Comparison of ENCODE assay signal across 29 cellular contexts in the genomic region with DNA sequence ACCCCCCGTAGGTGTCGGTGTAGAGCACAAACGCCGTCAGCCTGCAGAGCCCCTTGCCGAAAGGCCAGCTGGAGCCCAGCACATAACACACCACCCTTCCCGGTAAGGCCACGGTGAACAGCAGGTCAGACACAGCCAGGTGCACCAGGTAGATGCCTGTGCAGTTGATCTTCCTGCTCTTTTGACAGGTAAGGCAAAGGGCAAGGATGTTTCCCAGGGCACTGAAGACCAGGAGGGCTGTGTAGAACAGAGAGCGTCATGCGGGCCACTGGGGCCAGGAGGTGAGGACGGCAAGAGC.
"Had no signal": no experiment of that assay in that cellular context is flagged by ENCODE, and none has a peak within 500 bp of the region (broad histone marks: within the 10 kb centered on the region; RNA-seq: fewer than 3 reads in every experiment).

No MANE protein-coding gene starts in this region.

- FAIRE-seq: keratinocyte, urothelium cell line had no signal

- H3K36me3 Mint-ChIP-seq: naive B cell had no signal

- ATAC-seq: heart right ventricle; left cardiac atrium; left lobe of liver; natural killer cell treated with Interleukin-12 subunit alpha and Interleukin-12 subunit beta and Interleukin-15 and Interleukin-18, amount 100 ng/mL, for 72 hours; right cardiac atrium; sciatic nerve; stimulated activated naive B cell treated with anti-CD40 and anti-IgM and Interleukin-4, amounts not matched to agents 10 μg/mL and 1 μg/mL and 100 μg/mL, for 72 hours; stimulated activated naive CD8-positive, alpha-beta T cell treated with anti-CD3 and anti-CD28 coated beads, Interleukin-15, Interleukin-2, amounts not matched to agents 100 U/mL and 50 U/mL, for 24 hours had no signal

- H3K9me3 ChIP-seq: lower lobe of right lung, ovary, prostate gland, testis, thyroid gland, transverse colon, upper lobe of left lung had no signal

- H3K4me3 ChIP-seq: heart right ventricle, hepatocyte, lower lobe of right lung, ovary, prostate gland, skin epidermis, stomach, testis, thyroid gland, transverse colon, upper lobe of left lung had no signal

- DNase-seq: heart right ventricle; kidney glomerular epithelial cell; left cardiac atrium; lower lobe of right lung; mammary epithelial cell; mesenchymal stem cell; naive B cell; retina; right cardiac atrium; stimulated activated CD4-positive, alpha-beta T cell treated with anti-CD3 and anti-CD28 coated beads, Interleukin-12 subunit alpha, Interleukin-12 subunit beta, amount 100 ng/mL, for 4 hours; stimulated activated CD4-positive, alpha-beta T cell treated with anti-CD3 and anti-CD28 coated beads, Interleukin-15, amount 100 ng/mL, for 24 hours; stimulated activated CD4-positive, alpha-beta T cell treated with anti-CD3 and anti-CD28 coated beads, Interleukin-2, amount 100 ng/mL, for 24 hours; stimulated activated CD4-positive, alpha-beta T cell treated with anti-CD3 and anti-CD28 coated beads, Interleukin-4, amount 100 ng/mL, for 1 hour; stimulated activated naive B cell treated with anti-CD40 and anti-IgM and Interleukin-4, amounts not matched to agents 10 μg/mL and 1 μg/mL and 100 μg/mL, for 72 hours; stimulated activated naive CD8-positive, alpha-beta T cell treated with anti-CD3 and anti-CD28 coated beads, Interleukin-15, Interleukin-2, amounts not matched to agents 100 U/mL and 50 U/mL, for 24 hours; stomach; testis; thyroid gland; transverse colon had no signal

- H3K4me1 ChIP-seq: prostate gland, thyroid gland had no signal

- H3K4me3 Mint-ChIP-seq: naive B cell; natural killer cell treated with Interleukin-12 subunit alpha and Interleukin-12 subunit beta and Interleukin-15 and Interleukin-18, amount 100 ng/mL, for 72 hours; stimulated activated naive B cell treated with anti-CD40 and anti-IgM and Interleukin-4, amounts not matched to agents 10 μg/mL and 1 μg/mL and 100 μg/mL, for 72 hours had no signal

- H3K36me3 ChIP-seq: heart right ventricle, lower lobe of right lung, ovary, prostate gland, stomach, thyroid gland, transverse colon, upper lobe of left lung had no signal

- H3K27ac Mint-ChIP-seq: natural killer cell treated with Interleukin-12 subunit alpha and Interleukin-12 subunit beta and Interleukin-15 and Interleukin-18, amount 100 ng/mL, for 72 hours; stimulated activated naive B cell treated with anti-CD40 and anti-IgM and Interleukin-4, amounts not matched to agents 10 μg/mL and 1 μg/mL and 100 μg/mL, for 72 hours had no signal

- H3K27me3 Mint-ChIP-seq: naive B cell; stimulated activated naive B cell treated with anti-CD40 and anti-IgM and Interleukin-4, amounts not matched to agents 10 μg/mL and 1 μg/mL and 100 μg/mL, for 72 hours had no signal

- H3K27ac ChIP-seq: hepatocyte, lower lobe of right lung, ovary, prostate gland, skin epidermis, stomach, testis, thyroid gland, upper lobe of left lung had no signal

- H3K27me3 ChIP-seq: hepatocyte, ovary, stomach, testis, thyroid gland, transverse colon, upper lobe of left lung had no signal
